23 cellular contexts compared by ENCODE assay signal in genomic region chrX:69309074-69309792, GRCh38.
DNase-seq lines count a peak whose midpoint lies in the region; ATAC-seq and TF ChIP-seq lines count a peak whose summit lies in the region.
"Had no signal": no experiment of that assay in that cellular context is flagged by ENCODE, and none has a peak within 500 bp of the region (broad histone marks: within the 10 kb centered on the region; RNA-seq: fewer than 3 reads in every experiment).

No MANE protein-coding gene starts in this region.

- H3K36me3 ChIP-seq in HEK293 (ENCODE audit: control insufficient read depth in 2 of 2, insufficient read depth in 1 of 2, low read length in 2 of 2): no peaks in the 10 kb centered on the region
- H3K36me3 ChIP-seq: Peyer's patch had no signal

- H3K27me3 Mint-ChIP-seq in natural killer cell treated with Interleukin-12 subunit alpha and Interleukin-12 subunit beta and Interleukin-15 and Interleukin-18, amount 100 ng/mL, for 72 hours: peaks cover 6 to 20% of the 10 kb centered on the region in 2 donors

- no peak for TF ChIP-seq CTCF in HEK293 (tag by site-specific recombination; IDR thresholded peaks at IDR 0.05)

- H3K27ac ChIP-seq in HEK293 (ENCODE audit: extremely low read depth, low read depth, low read length): peak overlapping the region; percentile 63
- H3K27ac ChIP-seq: body of pancreas, parathyroid adenoma, Peyer's patch had no signal

- H3K4me3 ChIP-seq in HEK293 (ENCODE audit: low read depth, low read length): no peak overlapping the region
- H3K4me3 ChIP-seq: body of pancreas, Peyer's patch had no signal

- H3K27ac Mint-ChIP-seq in natural killer cell treated with Interleukin-12 subunit alpha and Interleukin-12 subunit beta and Interleukin-15 and Interleukin-18, amount 100 ng/mL, for 72 hours: no peak overlapping the region
- H3K27ac Mint-ChIP-seq: nephron progenitor cell had no signal

- no peaks in the 10 kb centered on the region for H3K36me3 Mint-ChIP-seq in natural killer cell treated with Interleukin-12 subunit alpha and Interleukin-12 subunit beta and Interleukin-15 and Interleukin-18, amount 100 ng/mL, for 72 hours

- no peaks in the 10 kb centered on the region for H3K4me1 ChIP-seq in HEK293 (ENCODE audit: control insufficient read depth, insufficient read depth, low read length)
- H3K4me1 ChIP-seq: body of pancreas, Peyer's patch had no signal

- DNase-seq in COR-L47 (lab: John Stamatoyannopoulos, UW) (peak; percentile 37), NCI-H69 (lab: John Stamatoyannopoulos, UW) (peak; percentile 96), mesenteric fat pad (ENCODE audit: low spot score) (peak; percentile 49), epidermal melanocyte (ENCODE audit: insufficient read length, low spot score) (no peak), DMS 273 (lab: John Stamatoyannopoulos, UW; ENCODE audit: unreplicated experiment) (no peak)
- DNase-seq in natural killer cell treated with Interleukin-12 subunit alpha and Interleukin-12 subunit beta and Interleukin-15 and Interleukin-18, amount 100 ng/mL, for 72 hours (ENCODE audit: low spot score): no peak
- DNase-seq: activated CD8-positive, alpha-beta memory T cell treated with anti-CD3 and anti-CD28 coated beads for 24 hours; activated gamma-delta T cell; activated T-cell treated with anti-CD3 and anti-CD28 coated beads, Interleukin-2, amount 50 U/mL, for 1 hour; body of pancreas; effector CD8-positive, alpha-beta T cell; foreskin melanocyte; GDM1; hypothalamus; left ventricle myocardium superior; NCI-H226; nephron progenitor cell; stimulated activated naive CD8-positive, alpha-beta T cell treated with anti-CD3 and anti-CD28 coated beads, Interleukin-15, Interleukin-2, amounts not matched to agents 100 U/mL and 50 U/mL, for 24 hours; T-helper 1 cell had no signal

- no peak overlapping the region for H3K4me3 Mint-ChIP-seq in natural killer cell treated with Interleukin-12 subunit alpha and Interleukin-12 subunit beta and Interleukin-15 and Interleukin-18, amount 100 ng/mL, for 72 hours
- H3K4me3 Mint-ChIP-seq: nephron progenitor cell had no signal

- POLR2A ChIA-PET in HEK293 (lab: Yijun Ruan, JAX): interaction anchor here (1.2 kb wide), 1 partner anchor 480 kb away, joined by 5 read pairs; the partner anchor contains the start of gene EFNB1

- ATAC-seq in natural killer cell treated with Interleukin-12 subunit alpha and Interleukin-12 subunit beta and Interleukin-15 and Interleukin-18, amount 100 ng/mL, for 72 hours: no peak
- ATAC-seq: body of pancreas; left ventricle myocardium superior; sciatic nerve; stimulated activated naive CD8-positive, alpha-beta T cell treated with anti-CD3 and anti-CD28 coated beads, Interleukin-15, Interleukin-2, amounts not matched to agents 100 U/mL and 50 U/mL, for 24 hours had no signal

- CTCF ChIA-PET in HEK293 (lab: Yijun Ruan, JAX): interaction anchor here (0.6 kb wide), 1 partner anchor 79 kb away, joined by 3 read pairs; no protein-coding TSS in a partner anchor

- H3K9me3 Mint-ChIP-seq in natural killer cell treated with Interleukin-12 subunit alpha and Interleukin-12 subunit beta and Interleukin-15 and Interleukin-18, amount 100 ng/mL, for 72 hours: no peaks in the 10 kb centered on the region

- no peaks in the 10 kb centered on the region for H3K4me1 Mint-ChIP-seq in natural killer cell treated with Interleukin-12 subunit alpha and Interleukin-12 subunit beta and Interleukin-15 and Interleukin-18, amount 100 ng/mL, for 72 hours (ENCODE audit: low read depth in 2 of 2)

- no peaks in the 10 kb centered on the region for H3K9me3 ChIP-seq in HEK293 (ENCODE audit: control insufficient read depth, insufficient read depth, low read depth, low read length)
- H3K9me3 ChIP-seq: body of pancreas, Peyer's patch had no signal

TF ChIP-seq in HEK293, 187 proteins besides CTCF, POLR2A, EP300 and RAD21 (continues in another document):
- TF ChIP-seq ZBTB21 (tag by site-specific recombination; IDR thresholded peaks at IDR 0.05) (no peak), ZNF24 (tag by site-specific recombination; IDR thresholded peaks at IDR 0.05) (no peak), GLIS2 (tag by site-specific recombination; IDR thresholded peaks at IDR 0.05) (no peak), WT1 (tag by site-specific recombination; IDR thresholded peaks at IDR 0.05) (peak; percentile 54), ZFP41 (tag by site-specific recombination; IDR thresholded peaks at IDR 0.05; ENCODE audit: borderline replicate concordance) (no peak), ZNF19 (tag by site-specific recombination; IDR thresholded peaks at IDR 0.05; ENCODE audit: low read depth) (no peak), ZNF529 (tag by site-specific recombination; IDR thresholded peaks at IDR 0.05; ENCODE audit: insufficient replicate concordance) (no peak), SP3 (tag by site-specific recombination; IDR thresholded peaks at IDR 0.05) (no peak), ZNF610 (tag by site-specific recombination; IDR thresholded peaks at IDR 0.05; ENCODE audit: borderline replicate concordance) (no peak), ZNF621 (tag by site-specific recombination; IDR thresholded peaks at IDR 0.05) (no peak), ZBTB1 (tag by site-specific recombination; IDR thresholded peaks at IDR 0.05) (no peak), ZNF629 (tag by site-specific recombination; IDR thresholded peaks at IDR 0.05) (no peak), GLIS1 (tag by site-specific recombination; IDR thresholded peaks at IDR 0.05) (peak; percentile 32; the same call in 1 of the 2 replicates), ZNF2 (tag by site-specific recombination; IDR thresholded peaks at IDR 0.05) (no peak), ZBTB17 (tag by site-specific recombination; IDR thresholded peaks at IDR 0.05) (peak; percentile 53; the same call in 1 of the 2 replicates), ZNF785 (tag by site-specific recombination; IDR thresholded peaks at IDR 0.05) (no peak), ZSCAN16 (tag by site-specific recombination; IDR thresholded peaks at IDR 0.05) (no peak), HIC1 (tag by site-specific recombination; IDR thresholded peaks at IDR 0.05) (no peak), HOXC10 (CRISPR knock-in tag; IDR thresholded peaks at IDR 0.05) (no peak), ZNF791 (tag by site-specific recombination; IDR thresholded peaks at IDR 0.05) (no peak), ZFHX2 (tag by site-specific recombination; conservative IDR thresholded peaks at IDR 0.05) (peak; percentile 19; the same call in 1 of the 2 replicates), ZNF354C (tag by site-specific recombination; IDR thresholded peaks at IDR 0.05; ENCODE audit: borderline replicate concordance, low read depth) (no peak)
- TF ChIP-seq, protein P1, sequence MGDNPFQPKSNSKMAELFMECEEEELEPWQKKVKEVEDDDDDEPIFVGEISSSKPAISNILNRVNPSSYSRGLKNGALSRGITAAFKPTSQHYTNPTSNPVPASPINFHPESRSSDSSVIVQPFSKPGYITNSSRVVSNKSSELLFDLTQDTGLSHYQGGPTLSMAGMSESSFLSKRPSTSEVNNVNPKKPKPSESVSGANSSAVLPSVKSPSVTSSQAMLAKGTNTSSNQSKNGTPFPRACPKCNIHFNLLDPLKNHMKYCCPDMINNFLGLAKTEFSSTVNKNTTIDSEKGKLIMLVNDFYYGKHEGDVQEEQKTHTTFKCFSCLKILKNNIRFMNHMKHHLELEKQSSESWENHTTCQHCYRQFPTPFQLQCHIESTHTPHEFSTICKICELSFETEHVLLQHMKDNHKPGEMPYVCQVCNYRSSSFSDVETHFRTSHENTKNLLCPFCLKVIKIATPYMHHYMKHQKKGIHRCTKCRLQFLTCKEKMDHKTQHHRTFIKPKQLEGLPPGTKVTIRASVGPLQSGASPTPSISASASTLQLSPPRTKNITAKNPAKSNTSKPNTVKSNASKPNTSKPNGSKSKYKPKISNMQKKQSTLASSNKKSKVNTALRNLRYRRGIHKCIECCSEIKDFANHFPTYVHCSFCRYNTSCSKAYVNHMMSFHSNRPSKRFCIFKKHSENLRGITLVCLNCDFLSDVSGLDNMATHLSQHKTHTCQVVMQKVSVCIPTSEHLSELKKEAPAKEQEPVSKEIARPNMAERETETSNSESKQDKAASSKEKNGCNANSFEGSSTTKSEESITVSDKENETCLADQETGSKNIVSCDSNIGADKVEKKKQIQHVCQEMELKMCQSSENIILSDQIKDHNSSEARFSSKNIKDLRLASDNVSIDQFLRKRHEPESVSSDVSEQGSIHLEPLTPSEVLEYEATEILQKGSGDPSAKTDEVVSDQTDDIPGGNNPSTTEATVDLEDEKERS (tag by site-specific recombination; IDR thresholded peaks at IDR 0.05): no peak
- TF ChIP-seq, protein P2, sequence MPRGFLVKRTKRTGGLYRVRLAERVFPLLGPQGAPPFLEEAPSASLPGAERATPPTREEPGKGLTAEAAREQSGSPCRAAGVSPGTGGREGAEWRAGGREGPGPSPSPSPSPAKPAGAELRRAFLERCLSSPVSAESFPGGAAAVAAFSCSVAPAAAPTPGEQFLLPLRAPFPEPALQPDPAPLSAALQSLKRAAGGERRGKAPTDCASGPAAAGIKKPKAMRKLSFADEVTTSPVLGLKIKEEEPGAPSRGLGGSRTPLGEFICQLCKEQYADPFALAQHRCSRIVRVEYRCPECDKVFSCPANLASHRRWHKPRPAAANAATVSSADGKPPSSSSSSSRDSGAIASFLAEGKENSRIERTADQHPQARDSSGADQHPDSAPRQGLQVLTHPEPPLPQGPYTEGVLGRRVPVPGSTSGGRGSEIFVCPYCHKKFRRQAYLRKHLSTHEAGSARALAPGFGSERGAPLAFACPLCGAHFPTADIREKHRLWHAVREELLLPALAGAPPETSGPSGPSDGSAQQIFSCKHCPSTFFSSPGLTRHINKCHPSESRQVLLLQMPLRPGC (tag by site-specific recombination; IDR thresholded peaks at IDR 0.05): no peak

Comparison
In these comparisons a context has a peak if more than half of its experiments do, and no peak if none do; other contexts are left out.
1. DNase-seq: peak in COR-L47 (single experiment), NCI-H69 (single experiment) and mesenteric fat pad (single experiment); none in natural killer cell treated with Interleukin-12 subunit alpha and Interleukin-12 subunit beta and Interleukin-15 and Interleukin-18, amount 100 ng/mL, for 72 hours (single experiment), epidermal melanocyte (single experiment) and DMS 273 (single experiment).